Comparison of ENCODE assay signal across 9 cellular contexts in the genomic region with DNA sequence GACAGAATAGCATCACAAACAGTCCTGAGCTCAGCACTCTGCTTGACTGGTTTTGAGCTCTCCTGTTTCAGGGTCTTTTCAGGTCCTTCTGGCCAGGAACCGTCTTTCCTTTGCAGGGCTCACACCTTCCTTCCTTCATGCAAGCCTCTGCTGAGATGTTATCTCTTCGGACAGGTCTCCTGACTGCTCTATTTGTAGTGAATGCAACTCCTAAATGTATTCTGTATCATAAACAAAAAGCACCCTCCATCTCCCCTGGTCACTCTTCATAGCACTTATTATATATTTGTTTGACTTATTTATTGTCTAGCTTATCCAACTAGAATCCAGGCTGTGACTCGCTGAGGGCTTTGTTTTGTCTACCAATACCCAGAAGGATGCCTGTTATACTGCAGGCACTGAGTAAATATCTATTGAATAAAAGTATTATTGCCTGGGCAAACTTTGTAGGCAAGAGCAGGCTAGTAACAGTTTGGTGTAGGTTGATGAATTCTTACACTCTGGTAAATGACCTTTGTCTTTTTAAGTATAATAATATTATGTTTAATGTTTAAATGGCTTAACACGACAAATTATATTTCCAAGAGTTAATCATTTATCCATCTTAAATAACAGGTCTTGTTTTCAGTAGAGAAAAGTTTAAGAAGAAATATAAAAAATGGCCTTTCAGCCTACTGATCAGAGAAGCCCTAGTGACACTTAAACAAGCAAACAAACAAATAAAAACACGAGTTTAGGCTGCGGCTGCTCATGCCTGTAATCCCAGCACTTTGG.
DNase-seq lines count a peak whose midpoint lies in the region; ATAC-seq and TF ChIP-seq lines count a peak whose summit lies in the region.
"Had no signal": no experiment of that assay in that cellular context is flagged by ENCODE, and none has a peak within 500 bp of the region (broad histone marks: within the 10 kb centered on the region; RNA-seq: fewer than 3 reads in every experiment).

No MANE protein-coding gene starts in this region.

- no peaks in the 10 kb centered on the region for H3K27me3 Mint-ChIP-seq in activated naive CD4-positive, alpha-beta T cell treated with anti-CD3 and anti-CD28 coated beads, Interleukin-2, amount 50 U/mL, for 24 hours
- no peaks in the 10 kb centered on the region for H3K27me3 Mint-ChIP-seq in T-helper 17 cell

- H3K9me3 ChIP-seq in T-helper 17 cell (ENCODE audit: control insufficient read depth, low read length, poor library complexity, severe bottlenecking) (no peaks in the 10 kb centered on the region), right lobe of liver (no peaks in the 10 kb centered on the region)
- H3K9me3 ChIP-seq: Caco-2 had no signal

- no peaks in the 10 kb centered on the region for H3K9me3 Mint-ChIP-seq in activated naive CD4-positive, alpha-beta T cell treated with anti-CD3 and anti-CD28 coated beads, Interleukin-2, amount 50 U/mL, for 24 hours

- H3K36me3 Mint-ChIP-seq in activated naive CD4-positive, alpha-beta T cell treated with anti-CD3 and anti-CD28 coated beads, Interleukin-2, amount 50 U/mL, for 24 hours = no peaks in the 10 kb centered on the region
- H3K36me3 Mint-ChIP-seq in T-helper 17 cell (ENCODE audit: low read depth) = no peaks in the 10 kb centered on the region

- WGBS in right lobe of liver (ENCODE audit: insufficient coverage, low coverage, low lambda C conversion rate, missing lambda C conversion rate) = 34% methylated on average over 6 of the region's 6 CpGs

- ATAC-seq in T-helper 17 cell (no peak), right lobe of liver (no peak), HG03135 (IDR thresholded peaks at IDR 0.05; ENCODE audit: unreplicated experiment) (no peak), HG03442 (IDR thresholded peaks at IDR 0.05; ENCODE audit: unreplicated experiment) (no peak), GM18511 (IDR thresholded peaks at IDR 0.05; ENCODE audit: unreplicated experiment) (no peak), GM21526 (IDR thresholded peaks at IDR 0.05; ENCODE audit: low FRiP score, unreplicated experiment) (no peak)

- no peaks in the 10 kb centered on the region for H3K27me3 ChIP-seq in right lobe of liver

- H3K4me3 Mint-ChIP-seq in activated naive CD4-positive, alpha-beta T cell treated with anti-CD3 and anti-CD28 coated beads, Interleukin-2, amount 50 U/mL, for 24 hours = no peak overlapping the region
- H3K4me3 Mint-ChIP-seq in T-helper 17 cell = no peak overlapping the region

- peak overlapping the region; percentile 76 for H3K27ac Mint-ChIP-seq in activated naive CD4-positive, alpha-beta T cell treated with anti-CD3 and anti-CD28 coated beads, Interleukin-2, amount 50 U/mL, for 24 hours
- H3K27ac Mint-ChIP-seq in T-helper 17 cell = peak overlapping the region; percentile 98

- H3K27ac ChIP-seq in right lobe of liver = peak overlapping the region; percentile 1 to 65 (median 63)

- H3K4me1 ChIP-seq in right lobe of liver = peaks cover 0 to 52% (median 21%) of the 10 kb centered on the region in 4 donors

- TF ChIP-seq POLR2A in right lobe of liver (IDR thresholded peaks at IDR 0.05) = no peak

- H3K4me1 Mint-ChIP-seq in activated naive CD4-positive, alpha-beta T cell treated with anti-CD3 and anti-CD28 coated beads, Interleukin-2, amount 50 U/mL, for 24 hours = peaks cover 68% of the 10 kb centered on the region
- peaks cover 54% of the 10 kb centered on the region for H3K4me1 Mint-ChIP-seq in T-helper 17 cell

- intact Hi-C loops in right lobe of liver (cut with DNase I) = no loop called here

- no peak for DNase-seq in activated naive CD4-positive, alpha-beta T cell treated with Interleukin-2 at 50 U/mL for 16 hours
- DNase-seq in T-helper 17 cell (no peak), right lobe of liver (no peak)

- no peak overlapping the region for H3K4me3 ChIP-seq in right lobe of liver

- no peaks in the 10 kb centered on the region for H3K36me3 ChIP-seq in right lobe of liver

- no peak for TF ChIP-seq CTCF in right lobe of liver (IDR thresholded peaks at IDR 0.05)
